12 cellular contexts compared by ENCODE assay signal in genomic region chr1:230792691-230793462, GRCh38. TPM values are rescaled to one million over a fixed set of nuclear protein-coding genes. Genes with fewer than 3 reads are reported as not detected.
DNase-seq lines count a peak whose midpoint lies in the region; ATAC-seq and TF ChIP-seq lines count a peak whose summit lies in the region.
"Had no signal": no experiment of that assay in that cellular context is flagged by ENCODE, and none has a peak within 500 bp of the region (broad histone marks: within the 10 kb centered on the region; RNA-seq: fewer than 3 reads in every experiment).

No MANE protein-coding gene starts in this region.

- H2BK5ac ChIP-seq in IMR-90 (ENCODE audit: low read depth, low read length, poor library complexity, severe bottlenecking), result no peak overlapping the region

- H3K4me1 ChIP-seq in IMR-90 (ENCODE audit: control insufficient read depth, insufficient read depth, low read length) (no peaks in the 10 kb centered on the region), mucosa of descending colon (ENCODE audit: low read depth) (no peaks in the 10 kb centered on the region)

- BruUV-seq in IMR-90 (replicated peaks; lab: Mats Ljungman, UMichigan), result no TSS peak

- intact Hi-C loops in IMR-90 (cut with micrococcal nuclease) (loop anchor here (5.0 kb wide), 1 partner anchor 151 kb away; the partner anchor contains the start of gene COG2), mucosa of descending colon (cut with DNase I, micrococcal nuclease) (loop anchor here in 1 of 2 donors (10.0 kb wide), 1 partner anchor 412 kb away; no protein-coding TSS in a partner anchor)

- TF ChIP-seq RAD21 in IMR-90 (IDR thresholded peaks at IDR 0.05; ENCODE audit: low read length), result peak; percentile 25; the same call in 1 of the 2 replicates

- H3K56ac ChIP-seq in IMR-90 (ENCODE audit: extremely low read depth, insufficient read depth, low read length), result no peak overlapping the region

- H3K9me3 ChIP-seq in IMR-90 (ENCODE audit: control insufficient read depth, insufficient read depth, low read length) (no peaks in the 10 kb centered on the region), mucosa of descending colon (no peaks in the 10 kb centered on the region)

- no peaks in the 10 kb centered on the region for H3K36me3 ChIP-seq in IMR-90 (ENCODE audit: control insufficient read depth, insufficient read depth, low read length)
- H3K36me3 ChIP-seq in mucosa of descending colon (ENCODE audit: low read depth), result no peaks in the 10 kb centered on the region

- DNase-seq in G401 (ENCODE audit: low spot score) (peak; percentile 21), IMR-90 (peak; percentile 11), cerebellar cortex (ENCODE audit: low spot score) (peak; percentile 16), mucosa of descending colon (no peak), GM20000 (ENCODE audit: low spot score) (no peak), NCI-H2029 (lab: John Stamatoyannopoulos, UW) (no peak), EL (no peak)
- DNase-seq: activated CD8-positive, alpha-beta memory T cell treated with anti-CD3 and anti-CD28 coated beads, Interleukin-2, amount 50 U/mL, for 48 hours; anterior cingulate cortex; NCI-H2081 treated with DMSO at 0.1 percent for 48 hours; RPMI8226; stimulated activated CD4-positive, alpha-beta T cell treated with anti-CD3 and anti-CD28 coated beads, Interleukin-15, amount 100 ng/mL, for 24 hours had no signal

- H3K9me1 ChIP-seq in IMR-90 (ENCODE audit: insufficient read depth, low read length), result no peaks in the 10 kb centered on the region

- TF ChIP-seq CTCF in IMR-90 (conservative IDR thresholded peaks at IDR 0.05; ENCODE audit: low read depth, low read length) (peak; percentile 33; the same call in 1 of the 2 replicates), mucosa of descending colon (IDR thresholded peaks at IDR 0.05) (no peak), GM20000 (IDR thresholded peaks at IDR 0.05; ENCODE audit: extremely low read depth, missing control alignments) (no peak)

- H3K27me3 ChIP-seq in IMR-90 (ENCODE audit: control insufficient read depth, insufficient read depth, low read length), result no peaks in the 10 kb centered on the region; the same call in none of the 2 replicates

- dilution Hi-C loops in IMR-90 (cut with HindIII; ENCODE audit: low sequenced_read_pairs, unreplicated experiment), result no loop called here

- no peak overlapping the region for H3K14ac ChIP-seq in IMR-90 (replicated peaks; ENCODE audit: low read depth, low read length)

- H4K8ac ChIP-seq in IMR-90 (ENCODE audit: low read depth in 2 of 2, low read length in 2 of 2), result no peak overlapping the region

- ATAC-seq in IMR-90 (ENCODE audit: low read depth), result no peak
- ATAC-seq in mucosa of descending colon, result peak; percentile 14

- TF ChIP-seq POLR2A in IMR-90 (IDR thresholded peaks at IDR 0.05; ENCODE audit: low read depth, low read length), result no peak

- H4K91ac ChIP-seq in IMR-90 (ENCODE audit: insufficient read depth, low read depth, low read length), result no peak overlapping the region

- H3K9ac ChIP-seq in IMR-90 (ENCODE audit: low read depth, low read length), result no peak overlapping the region

- no peak overlapping the region for H2BK20ac ChIP-seq in IMR-90 (ENCODE audit: low read depth, low read length)

- CTCF ChIA-PET in IMR-90 (lab: Yijun Ruan, JAX), result no interaction called here

- in situ Hi-C loops in G401 (cut with HindIII; ENCODE audit: low sequenced_read_pairs) (no loop called here), IMR-90 (cut with MboI; ENCODE audit: low sequenced_read_pairs) (no loop called here)

- H2AK9ac ChIP-seq in IMR-90 (replicated peaks; ENCODE audit: low read depth, low read length, poor library complexity), result peak overlapping the region; percentile 1

- POLR2A ChIA-PET in IMR-90 (lab: Charles Lee; ENCODE audit: unreplicated experiment), result no interaction called here

- no peak overlapping the region for H3K23ac ChIP-seq in IMR-90 (ENCODE audit: low read depth, low read length)

- no peak overlapping the region for H3K27ac ChIP-seq in IMR-90 (ENCODE audit: insufficient read depth, low read length)

- H2AK5ac ChIP-seq in IMR-90 (ENCODE audit: low read depth, low read length), result no peak overlapping the region

- H2BK15ac ChIP-seq in IMR-90 (ENCODE audit: low read depth, low read length), result no peak overlapping the region

- no peak overlapping the region for H3K4me3 ChIP-seq in IMR-90 (ENCODE audit: insufficient read depth, low read depth, low read length)
- H3K4me3 ChIP-seq in mucosa of descending colon, result no peak overlapping the region

- no peaks in the 10 kb centered on the region; the same call in 1 of the 2 replicates for H4K20me1 ChIP-seq in IMR-90 (ENCODE audit: insufficient read depth, low read length)

- H2BK120ac ChIP-seq in IMR-90 (ENCODE audit: low read depth, low read length), result no peak overlapping the region

- no peaks in the 10 kb centered on the region for H3K79me1 ChIP-seq in IMR-90 (ENCODE audit: low read depth in 1 of 2, low read length in 2 of 2)

- no peak overlapping the region for H4K5ac ChIP-seq in IMR-90 (ENCODE audit: low read depth, low read length)

- H2AFZ ChIP-seq in IMR-90 (replicated peaks; ENCODE audit: low read length, poor library complexity), result no peak overlapping the region

- 87% methylated on average over 5 of the region's 13 CpGs; no CpG with 5 or more reads in 1 of the 2 experiments for WGBS in IMR-90 (ENCODE audit: extremely low coverage in 2 of 2, insufficient read length in 1 of 2), 2 experiments

- H3K18ac ChIP-seq in IMR-90 (ENCODE audit: low read depth, low read length), result no peak overlapping the region

- H3K4me2 ChIP-seq in IMR-90 (ENCODE audit: low read depth, low read length), result no peak overlapping the region

- no peak overlapping the region for H3K4ac ChIP-seq in IMR-90 (ENCODE audit: low read depth, low read length)

TF ChIP-seq in IMR-90, 13 proteins besides CTCF, POLR2A, EP300 and RAD21:
- no peak for TF ChIP-seq MAFK (IDR thresholded peaks at IDR 0.05; ENCODE audit: low read depth, low read length)
- no peak; the same call in 1 of the 2 replicates for TF ChIP-seq SMC3 (IDR thresholded peaks at IDR 0.05; ENCODE audit: low read depth, low read length)
- TF ChIP-seq NFE2L2 (IDR thresholded peaks at IDR 0.05; ENCODE audit: low read depth, low read length), result no peak
- TF ChIP-seq CHD1 (IDR thresholded peaks at IDR 0.05; ENCODE audit: low read depth, low read length), result no peak
- no peak for TF ChIP-seq ELK1 (IDR thresholded peaks at IDR 0.05; ENCODE audit: borderline replicate concordance, low read depth, low read length)
- TF ChIP-seq USF2 (IDR thresholded peaks at IDR 0.05; ENCODE audit: low read depth, low read length), result no peak
- TF ChIP-seq RCOR1 (IDR thresholded peaks at IDR 0.05; ENCODE audit: insufficient replicate concordance, low read length), result no peak
- no peak for TF ChIP-seq FOS (IDR thresholded peaks at IDR 0.05; ENCODE audit: low read depth, low read length)
- no peak for TF ChIP-seq MXI1 (IDR thresholded peaks at IDR 0.05; ENCODE audit: borderline replicate concordance, low read depth, low read length)
- no peak for TF ChIP-seq RFX5 (IDR thresholded peaks at IDR 0.05; ENCODE audit: low read depth, low read length)
- no peak for TF ChIP-seq BHLHE40 (IDR thresholded peaks at IDR 0.05; ENCODE audit: low read depth, low read length)
TF ChIP-seq in IMR-90: peak in this region for 0.

RNA-seq across cellular contexts. Expression of gene CAPN9, which starts 45.7 kb away (rescaled TPM):
- total RNA-seq in G401 (2014; rRNA removed; shearing (Covaris generic)), result 0.20 TPM in 1 of 2 replicates, not detected in the other
- total RNA-seq in IMR-90 (2012; rRNA removed), result not detected in 2 replicates
- polyA plus RNA-seq in IMR-90 (2012; rRNA removed), result not detected in 2 replicates
- not detected in 2 replicates for polyA plus RNA-seq in IMR-90 (2012; cell fraction: cytosol; rRNA removed)
- polyA plus RNA-seq in IMR-90 (2012; cell fraction: nucleus; rRNA removed; ENCODE audit: low replicate concordance), result not detected in 2 replicates
- 10 to 100 TPM; 11.4 to 30.8 (median 28.8) TPM for total RNA-seq in mucosa of descending colon

Comparison
In these comparisons a context has a peak if more than half of its experiments do, and no peak if none do; other contexts are left out.
1. DNase-seq: peak in G401 (single experiment), IMR-90 (single experiment) and cerebellar cortex (single experiment); none in mucosa of descending colon (0 of 3), GM20000 (single experiment), NCI-H2029 (single experiment) and EL (single experiment).
2. RNA of gene CAPN9, which starts 45.7 kb away (total RNA-seq): 11.4 to 30.8 TPM in mucosa of descending colon; 0.20 TPM in G401 and not detected in IMR-90; every median in the first group is over 10 times any median in the second.